10 cellular contexts compared by ENCODE assay signal in the genomic region with DNA sequence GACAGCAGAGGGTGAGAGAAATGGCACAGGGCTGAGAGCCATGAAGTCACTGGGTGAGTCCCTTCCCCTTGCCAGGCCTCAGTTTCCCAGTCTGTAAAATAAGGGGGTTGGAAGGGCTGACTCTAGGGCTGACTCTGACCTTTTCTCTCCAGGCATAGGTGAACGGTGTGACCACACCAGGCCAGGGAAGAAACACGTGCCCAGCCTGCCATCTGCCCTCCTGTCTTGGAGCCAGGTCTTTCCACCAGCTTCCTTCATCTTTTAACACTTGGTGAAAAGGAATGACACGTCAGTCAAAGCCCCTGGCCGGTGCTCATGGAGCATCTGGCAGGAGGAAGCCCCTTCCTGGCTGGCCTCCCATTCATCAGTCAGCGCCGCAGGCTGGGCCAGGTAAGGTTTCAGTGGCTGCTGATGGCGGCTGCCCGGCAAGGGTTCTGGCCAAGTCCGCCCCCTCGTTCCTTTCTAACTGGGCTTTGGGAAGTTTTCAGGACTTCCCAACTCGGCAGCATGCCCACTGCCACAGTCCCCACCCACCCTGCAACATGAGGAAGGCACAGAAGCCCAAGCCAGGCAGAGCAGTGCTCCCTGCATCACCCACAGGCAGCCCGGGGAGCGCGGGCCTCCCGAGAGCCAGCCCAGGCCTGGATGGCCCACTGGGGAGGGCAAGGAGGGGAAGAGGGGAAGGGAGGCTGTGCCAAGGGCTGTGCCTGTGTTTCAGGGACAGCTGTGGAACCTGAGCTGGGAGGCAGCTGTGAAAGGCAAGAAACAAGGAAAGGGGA.
DNase-seq lines count a peak whose midpoint lies in the region; ATAC-seq lines count a peak whose summit lies in the region.
"Had no signal": no experiment of that assay in that cellular context is flagged by ENCODE, and none has a peak within 500 bp of the region (broad histone marks: within the 10 kb centered on the region; RNA-seq: fewer than 3 reads in every experiment).

No MANE protein-coding gene starts in this region.

- no peaks in the 10 kb centered on the region for H3K9me3 ChIP-seq in mucosa of rectum (ENCODE audit: control insufficient read depth in 2 of 2, low read length in 2 of 2)

- no peaks in the 10 kb centered on the region for H3K27me3 ChIP-seq in mucosa of rectum (ENCODE audit: control insufficient read depth in 2 of 2, insufficient read depth in 2 of 2, low read length in 2 of 2)

- peak; percentile 41 for ATAC-seq in esophagus mucosa

- peak overlapping the region; percentile 49 to 52 for H3K27ac ChIP-seq in mucosa of rectum (ENCODE audit: low read depth in 2 of 2, low read length in 2 of 2)
- H3K27ac ChIP-seq: C4-2B, HL-60 had no signal

- H3K4me3 ChIP-seq in mucosa of rectum (ENCODE audit: low read length in 2 of 2): no peak overlapping the region

- intact Hi-C loops in posterior vena cava (cut with DNase I): no loop called here

- H3K4me1 ChIP-seq in mucosa of rectum (ENCODE audit: control insufficient read depth in 2 of 2, insufficient read depth in 2 of 2, low read length in 2 of 2): peaks cover 8 to 9% of the 10 kb centered on the region in 2 donors

- peak; percentile 64 for DNase-seq in A172 (ENCODE audit: low spot score)
- peak; percentile 78 for DNase-seq in NCI-H2171 treated with DMSO at 0.1 percent for 48 hours (lab: John Stamatoyannopoulos, UW)
- no peak for DNase-seq in NCI-H748 (lab: John Stamatoyannopoulos, UW; ENCODE audit: unreplicated experiment)
- no peak for DNase-seq in activated CD4-positive, alpha-beta T cell treated with anti-CD3 and anti-CD28 coated beads, Interleukin-2, amount 50 U/mL, for 1 hour
- no peak for DNase-seq in iPS-NIHi7 (ENCODE audit: extremely low spot score)
- DNase-seq in posterior vena cava (ENCODE audit: low spot score): no peak

- H3K36me3 ChIP-seq in mucosa of rectum (ENCODE audit: control insufficient read depth in 2 of 2, insufficient read depth in 2 of 2, low read length in 2 of 2): no peaks in the 10 kb centered on the region

- no peak overlapping the region for H3K9ac ChIP-seq in mucosa of rectum (ENCODE audit: low read depth in 1 of 2, low read length in 2 of 2)

Comparison
In these comparisons a context has a peak if more than half of its experiments do, and no peak if none do; other contexts are left out.
1. DNase-seq: peak in A172 (single experiment) and NCI-H2171 treated with DMSO at 0.1 percent for 48 hours (single experiment); none in NCI-H748 (single experiment), activated CD4-positive, alpha-beta T cell treated with anti-CD3 and anti-CD28 coated beads, Interleukin-2, amount 50 U/mL, for 1 hour (single experiment), iPS-NIHi7 (single experiment) and posterior vena cava (single experiment).